In the genomic region with DNA sequence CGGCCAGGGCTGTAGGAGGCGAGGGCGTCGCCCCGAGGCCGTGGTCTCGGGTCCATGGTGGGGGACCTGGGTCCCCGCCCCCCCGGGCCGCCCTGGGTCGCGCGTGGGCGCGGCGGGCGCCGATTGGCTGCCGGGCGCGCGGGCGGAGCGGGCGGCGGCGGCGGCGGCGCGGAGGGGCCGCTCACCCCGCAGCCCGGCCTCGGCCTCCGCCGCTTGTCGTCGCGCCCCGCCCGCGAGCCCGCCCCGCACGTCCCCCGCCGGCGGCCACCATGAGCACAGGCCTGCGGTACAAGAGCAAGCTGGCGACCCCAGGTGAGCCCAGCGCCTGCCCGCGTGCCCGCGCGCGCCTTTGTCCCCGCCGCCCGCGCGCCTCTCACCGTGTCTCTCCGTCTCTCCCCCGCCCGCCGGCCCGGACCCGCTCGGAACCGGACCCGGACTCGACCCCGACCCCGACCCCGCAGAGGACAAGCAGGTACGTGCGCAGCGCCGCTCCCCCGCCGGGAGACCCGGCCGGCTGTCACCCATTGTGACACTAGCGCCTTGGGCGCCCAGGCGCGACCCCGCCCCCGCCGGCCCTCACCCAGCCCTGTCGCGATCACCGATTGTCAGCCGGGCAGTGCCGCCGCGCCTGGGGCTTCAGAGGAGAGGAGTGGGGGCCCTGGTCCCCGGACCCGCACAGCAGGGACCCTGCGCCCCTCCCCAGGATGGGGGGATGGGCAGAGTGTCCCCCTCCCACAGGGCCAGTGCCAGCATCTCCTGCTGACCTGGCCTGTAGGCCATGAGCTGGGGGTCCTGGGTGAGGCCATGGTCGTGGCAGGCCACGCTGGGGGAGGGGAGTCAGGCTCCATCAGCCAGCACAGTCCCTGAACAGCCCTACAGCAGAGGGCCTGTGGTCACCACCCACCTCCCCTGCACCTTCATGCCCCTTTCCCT, we compare ENCODE assay signal across 8 cellular contexts. TPM values are rescaled to one million over a fixed set of nuclear protein-coding genes. Genes with fewer than 3 reads are reported as not detected.
A peak's percentile ranks its signal among the peaks of the same experiment; 100 is the strongest.
DNase-seq lines count a peak whose midpoint lies in the region; ATAC-seq and TF ChIP-seq lines count a peak whose summit lies in the region.

TSS of gene SEPTIN5 (plus strand) at position 184 of the 933 bp plus-strand sequence. CDS start at position 270, 86 bp downstream.

- H3K9me3 ChIP-seq in upper lobe of left lung = no peaks in the 10 kb centered on the region

- no peak within 1 kb of the TSS for H3K27ac Mint-ChIP-seq in stimulated activated naive CD8-positive, alpha-beta T cell treated with anti-CD3 and anti-CD28 coated beads, Interleukin-15, Interleukin-2, amounts not matched to agents 100 ng/mL and 50 ng/mL, for 24 hours
- H3K27ac Mint-ChIP-seq in chondrocyte (ENCODE audit: unreplicated experiment) = no peak within 1 kb of the TSS

- no peak for ATAC-seq in stimulated activated naive CD8-positive, alpha-beta T cell treated with anti-CD3 and anti-CD28 coated beads, Interleukin-15, Interleukin-2, amounts not matched to agents 100 U/mL and 50 U/mL, for 24 hours
- ATAC-seq in upper lobe of left lung (ENCODE audit: low FRiP score in 2 of 2) = peak in 1 of 2 donors; percentile 16

- H3K4me3 Mint-ChIP-seq in stimulated activated naive CD8-positive, alpha-beta T cell treated with anti-CD3 and anti-CD28 coated beads, Interleukin-15, Interleukin-2, amounts not matched to agents 100 ng/mL and 50 ng/mL, for 24 hours = peak within 1 kb of the TSS; percentile 39
- H3K4me3 Mint-ChIP-seq in chondrocyte (ENCODE audit: unreplicated experiment) = peak within 1 kb of the TSS; percentile 77

- H3K4me1 ChIP-seq in upper lobe of left lung = peaks cover 22 to 39% (median 29%) of the 10 kb centered on the region in 4 donors

- DNase-seq in stimulated activated naive CD8-positive, alpha-beta T cell treated with anti-CD3 and anti-CD28 coated beads, Interleukin-15, Interleukin-2, amounts not matched to agents 100 U/mL and 50 U/mL, for 24 hours = no peak
- DNase-seq in chondrocyte (ENCODE audit: low spot score) (no peak), lung microvascular endothelial cell (ENCODE audit: low read depth in 2 of 2) (peak in 1 of 2 donors; percentile 29), upper lobe of left lung (peak in 1 of 2 donors; percentile 89), hippocampal formation (lab: John Stamatoyannopoulos, UW) (no peak), GM10266 (ENCODE audit: extremely low spot score) (no peak)
- no peak for DNase-seq in activated CD4-positive, alpha-beta T cell treated with anti-CD3 and anti-CD28 coated beads for 48 hours

- no peaks in the 10 kb centered on the region for H3K9me3 Mint-ChIP-seq in stimulated activated naive CD8-positive, alpha-beta T cell treated with anti-CD3 and anti-CD28 coated beads, Interleukin-15, Interleukin-2, amounts not matched to agents 100 ng/mL and 50 ng/mL, for 24 hours
- H3K9me3 Mint-ChIP-seq in chondrocyte (ENCODE audit: low read depth) = no peaks in the 10 kb centered on the region

- no peak for TF ChIP-seq POLR2A in upper lobe of left lung (IDR thresholded peaks at IDR 0.05)

- H3K36me3 ChIP-seq in upper lobe of left lung = no peaks in the 10 kb centered on the region

- no peak for TF ChIP-seq EP300 in upper lobe of left lung (IDR thresholded peaks at IDR 0.05)

- H3K4me3 ChIP-seq in upper lobe of left lung = peak within 1 kb of the TSS; percentile 47 to 72 (median 54)

- peak within 1 kb of the TSS in 1 of 4 donors; percentile 42 for H3K27ac ChIP-seq in upper lobe of left lung

- H3K36me3 Mint-ChIP-seq in stimulated activated naive CD8-positive, alpha-beta T cell treated with anti-CD3 and anti-CD28 coated beads, Interleukin-15, Interleukin-2, amounts not matched to agents 100 ng/mL and 50 ng/mL, for 24 hours (ENCODE audit: low read depth) = no peaks in the 10 kb centered on the region
- peaks cover under 1% of the 10 kb centered on the region for H3K36me3 Mint-ChIP-seq in chondrocyte (ENCODE audit: low read depth)

- 0% methylated on average over 3 to 5 of the region's 104 CpGs for WGBS in upper lobe of left lung, 2 donors

- peaks cover 0 to 23% (median 7%) of the 10 kb centered on the region in 4 donors for H3K27me3 ChIP-seq in upper lobe of left lung

- H3K4me1 Mint-ChIP-seq in stimulated activated naive CD8-positive, alpha-beta T cell treated with anti-CD3 and anti-CD28 coated beads, Interleukin-15, Interleukin-2, amounts not matched to agents 100 ng/mL and 50 ng/mL, for 24 hours (ENCODE audit: low read depth) = peaks cover 9% of the 10 kb centered on the region
- peaks cover 37% of the 10 kb centered on the region for H3K4me1 Mint-ChIP-seq in chondrocyte (ENCODE audit: low read depth)

- TF ChIP-seq CTCF in chondrocyte (IDR thresholded peaks at IDR 0.05) (no peak), upper lobe of left lung (IDR thresholded peaks at IDR 0.05) (no peak), GM10266 (IDR thresholded peaks at IDR 0.05; ENCODE audit: control insufficient read depth, insufficient read depth, low read depth, missing control alignments) (no peak)

- H3K27me3 Mint-ChIP-seq in stimulated activated naive CD8-positive, alpha-beta T cell treated with anti-CD3 and anti-CD28 coated beads, Interleukin-15, Interleukin-2, amounts not matched to agents 100 ng/mL and 50 ng/mL, for 24 hours = peaks cover 17% of the 10 kb centered on the region
- H3K27me3 Mint-ChIP-seq in chondrocyte (ENCODE audit: low read depth) = no peaks in the 10 kb centered on the region

RNA-seq across cellular contexts. Expression of gene SEPTIN5, which starts in this region (rescaled TPM):
- total RNA-seq in chondrocyte (113 to 214 TPM (median 197 TPM) in 3 replicates), lung microvascular endothelial cell (14.8 and 19.8 TPM in 2 replicates), upper lobe of left lung (10 to 100 TPM in 5 of 6 donors, 1 to 10 TPM in 1; 6.0 to 30.0 (median 17.1) TPM)
